8 cellular contexts compared by ENCODE assay signal in the genomic region with DNA sequence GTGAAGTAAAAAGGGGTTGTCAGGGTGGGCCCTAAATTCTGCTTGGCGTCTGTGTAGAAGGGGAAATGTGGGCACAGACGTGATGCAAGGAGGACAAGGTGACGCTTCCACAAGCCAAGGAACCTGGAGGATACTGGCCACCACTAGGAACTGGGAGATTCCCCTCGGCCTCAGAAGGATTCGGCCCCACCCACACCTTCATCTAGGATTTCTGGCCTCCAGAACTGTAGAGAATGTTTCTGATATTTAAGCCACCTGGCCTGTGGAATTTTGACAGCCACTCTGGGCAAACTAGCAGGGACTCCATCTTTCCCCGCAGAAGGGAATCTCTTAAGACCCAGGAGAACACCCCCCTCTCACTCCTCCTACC. TPM values are rescaled to one million over a fixed set of nuclear protein-coding genes. Genes with fewer than 3 reads are reported as not detected.
DNase-seq lines count a peak whose midpoint lies in the region; ATAC-seq, FAIRE-seq and TF ChIP-seq lines count a peak whose summit lies in the region.

No MANE protein-coding gene starts in this region.

- CTCF ChIA-PET in CD8-positive, alpha-beta memory T cell (lab: Charles Lee), result interaction anchor here (0.7 to 3.3 kb wide), 10 partner anchors 20 to 183 kb away, joined by 3 to 20 read pairs (median 3); no protein-coding TSS in a partner anchor
- CTCF ChIA-PET in PC-3 (lab: Charles Lee), result interaction anchor here (1.1 kb wide), 1 partner anchor 79 kb away, joined by 3 read pairs; no protein-coding TSS in a partner anchor

- no peaks in the 10 kb centered on the region for H3F3A ChIP-seq in PC-3 (ENCODE audit: low read length, unreplicated experiment)

- H4K20me1 ChIP-seq in PC-3 (ENCODE audit: low read length), result peaks cover 26% of the 10 kb centered on the region

- no peak for DNase-seq in CD8-positive, alpha-beta memory T cell
- DNase-seq in PC-3 (peak; percentile 20), pancreas (no peak), iPS-NIHi11 (ENCODE audit: low spot score) (no peak), AML-193 (lab: John Stamatoyannopoulos, UW) (no peak)

- H3K4me2 ChIP-seq in PC-3 (ENCODE audit: low read length), result peak overlapping the region; percentile 100

- ATAC-seq in PC-3 (no peak), pancreas (no peak), GM18907 (IDR thresholded peaks at IDR 0.05; ENCODE audit: unreplicated experiment) (no peak), HG02840 (IDR thresholded peaks at IDR 0.05; ENCODE audit: low FRiP score, unreplicated experiment) (no peak)

- no peaks in the 10 kb centered on the region for H3K9me3 Mint-ChIP-seq in CD8-positive, alpha-beta memory T cell

- peaks cover 45% of the 10 kb centered on the region for H3K4me1 ChIP-seq in CD8-positive, alpha-beta memory T cell (ENCODE audit: insufficient read depth, low read length)
- H3K4me1 ChIP-seq in PC-3 (ENCODE audit: insufficient read depth, low read length) (peaks cover 19% of the 10 kb centered on the region), esophagus (ENCODE audit: control insufficient read depth in 2 of 2, insufficient read depth in 2 of 2, low read length in 1 of 2) (peaks cover 0 to 18% of the 10 kb centered on the region in 2 donors), pancreas (peaks cover 12 to 34% (median 29%) of the 10 kb centered on the region in 3 donors)

- peak overlapping the region; percentile 88 for H3K4me3 ChIP-seq in CD8-positive, alpha-beta memory T cell (ENCODE audit: low read length)
- H3K4me3 ChIP-seq in PC-3 (ENCODE audit: low read length) (peak overlapping the region; percentile 98), esophagus (ENCODE audit: low read depth in 1 of 2, low read length in 2 of 2) (peak overlapping the region; percentile 81 to 91), pancreas (peak overlapping the region; percentile 82 to 96 (median 94))

- WGBS in esophagus, 2 donors, result 31 to 36% methylated on average over 6 of the region's 6 CpGs
- WGBS in pancreas, 2 donors, result 34 to 46% methylated on average over 6 of the region's 6 CpGs

- H3K27ac Mint-ChIP-seq in CD8-positive, alpha-beta memory T cell, result peak overlapping the region in 7 of 8 donors; percentile 29 to 91 (median 87)

- peak overlapping the region; percentile 99 for H3K9ac ChIP-seq in PC-3 (ENCODE audit: low read length)

- intact Hi-C loops in PC-3 (cut with micrococcal nuclease) (loop anchor here (5.0 to 10.0 kb wide), 2 partner anchors 68 to 80 kb away; no protein-coding TSS in a partner anchor), pancreas (cut with DNase I) (loop anchor here in 1 of 3 donors (5.0 to 10.0 kb wide), 2 partner anchors 37 to 80 kb away; partner anchors contain the start of gene AP3D1)

- peaks cover 44 to 62% (median 48%) of the 10 kb centered on the region in 3 donors for H3K4me1 Mint-ChIP-seq in CD8-positive, alpha-beta memory T cell

- H3K36me3 ChIP-seq in CD8-positive, alpha-beta memory T cell (ENCODE audit: insufficient read depth, low read length), result peaks cover 6% of the 10 kb centered on the region
- H3K36me3 ChIP-seq in PC-3 (ENCODE audit: low read depth, low read length), result 0 out of 2 replicates have a peak, but pooled peaks cover 5% of the 10 kb centered on the region
- H3K36me3 ChIP-seq in esophagus (ENCODE audit: control insufficient read depth in 2 of 2, insufficient read depth in 2 of 2, low read length in 1 of 2), result peaks cover 0 to 36% of the 10 kb centered on the region in 2 donors
- peaks cover 0 to 20% (median 4%) of the 10 kb centered on the region in 3 donors for H3K36me3 ChIP-seq in pancreas

- no peak for FAIRE-seq in pancreas (lab: Jason Lieb, UNC)

- TF ChIP-seq CTCF in PC-3 (conservative IDR thresholded peaks at IDR 0.05; ENCODE audit: low read depth, low read length) (no peak), pancreas (IDR thresholded peaks at IDR 0.05) (no peak)

- peaks cover 0 to 68% (median 8%) of the 10 kb centered on the region in 3 donors for H3K36me3 Mint-ChIP-seq in CD8-positive, alpha-beta memory T cell

- H3K9me3 ChIP-seq in CD8-positive, alpha-beta memory T cell (ENCODE audit: low read length), result no peaks in the 10 kb centered on the region
- H3K9me3 ChIP-seq in PC-3 (ENCODE audit: low read length) (no peaks in the 10 kb centered on the region), esophagus (ENCODE audit: control insufficient read depth in 2 of 2, insufficient read depth in 1 of 2, low read depth in 1 of 2, low read length in 1 of 2) (no peaks in the 10 kb centered on the region), pancreas (no peaks in the 10 kb centered on the region)

- H3K27me3 ChIP-seq in CD8-positive, alpha-beta memory T cell (ENCODE audit: insufficient read depth, low read length, poor library complexity, severe bottlenecking), result no peaks in the 10 kb centered on the region
- H3K27me3 ChIP-seq in PC-3 (ENCODE audit: low read length), result no peaks in the 10 kb centered on the region
- no peaks in the 10 kb centered on the region for H3K27me3 ChIP-seq in esophagus (ENCODE audit: control insufficient read depth in 1 of 2, insufficient read depth in 2 of 2, low read length in 2 of 2)
- H3K27me3 ChIP-seq in pancreas, result no peaks in the 10 kb centered on the region

- peak overlapping the region; percentile 88 to 100 (median 96) for H3K4me3 Mint-ChIP-seq in CD8-positive, alpha-beta memory T cell

- peaks cover 66% of the 10 kb centered on the region for H3K79me2 ChIP-seq in PC-3 (ENCODE audit: low read length)

- H3K27me3 Mint-ChIP-seq in CD8-positive, alpha-beta memory T cell, result peaks cover 0 to 5% of the 10 kb centered on the region in 2 donors

- peak overlapping the region; percentile 98 for H3K27ac ChIP-seq in CD8-positive, alpha-beta memory T cell (ENCODE audit: low read depth, low read length)
- peak overlapping the region; percentile 89 for H3K27ac ChIP-seq in PC-3 (ENCODE audit: low read length)
- H3K27ac ChIP-seq in esophagus (ENCODE audit: low read depth in 2 of 2, low read length in 1 of 2), result peak overlapping the region; percentile 80 to 99
- H3K27ac ChIP-seq in pancreas, result peak overlapping the region; percentile 96 to 100 (median 98)

- BruUV-seq in PC-3 (replicated peaks; lab: Mats Ljungman, UMichigan), result TSS peak; percentile 35

- H2AFZ ChIP-seq in PC-3 (ENCODE audit: low read length), result no peak overlapping the region

- H3K9me2 ChIP-seq in PC-3 (replicated peaks; ENCODE audit: low read length), result no peaks in the 10 kb centered on the region

- POLR2A ChIA-PET in CD8-positive, alpha-beta memory T cell (lab: Charles Lee), result interaction anchor here (1.5 to 1.8 kb wide), 2 partner anchors 35 to 37 kb away, joined by 5 to 12 read pairs; no protein-coding TSS in a partner anchor
- POLR2A ChIA-PET in PC-3 (lab: Charles Lee; ENCODE audit: unreplicated experiment), result no interaction called here

RNA-seq across cellular contexts. Expression of gene PLEKHJ1, which starts 1.1 kb away (rescaled TPM):
- 10 to 100 TPM; 96.6 to 99.1 TPM for total RNA-seq in CD8-positive, alpha-beta memory T cell
- polyA plus RNA-seq in CD8-positive, alpha-beta memory T cell, result 120 TPM
- total RNA-seq in PC-3 (2014; rRNA removed), result 94.8 and 108 TPM in 2 replicates
- 10 to 100 TPM; 55.5 to 59.5 TPM for polyA plus RNA-seq in esophagus
- 10 to 100 TPM; 34.3 to 50.8 (median 39.6) TPM for total RNA-seq in pancreas
- polyA plus RNA-seq in pancreas, result 100 to 1,000 TPM in 1 of 2 donors, 10 to 100 TPM in 1; 90.8 to 101 TPM

RNA-seq across cellular contexts. Expression of gene SF3A2, which starts 1.6 kb away (rescaled TPM):
- total RNA-seq in CD8-positive, alpha-beta memory T cell, result 100 to 1,000 TPM; 131 to 138 TPM
- 36.2 TPM for polyA plus RNA-seq in CD8-positive, alpha-beta memory T cell
- total RNA-seq in PC-3 (2014; rRNA removed) (33.8 and 55.5 TPM in 2 replicates), pancreas (10 to 100 TPM; 25.0 to 36.1 (median 29.6) TPM)
- polyA plus RNA-seq in esophagus (10 to 100 TPM; 38.2 to 55.3 TPM), pancreas (10 to 100 TPM; 39.2 to 64.0 TPM)

RNA-seq across cellular contexts. Expression of gene AMH, which starts 14.1 kb away (rescaled TPM):
- 1 to 10 TPM; 5.9 to 7.4 TPM for total RNA-seq in CD8-positive, alpha-beta memory T cell
- polyA plus RNA-seq in CD8-positive, alpha-beta memory T cell, result not detected
- 6.0 and 7.7 TPM in 2 replicates for total RNA-seq in PC-3 (2014; rRNA removed)
- 1 to 10 TPM in 1 of 2 donors, under 1 TPM in 1; 0.55 to 2.5 TPM for polyA plus RNA-seq in esophagus
- total RNA-seq in pancreas, result 1 to 10 TPM; 1.4 to 4.1 (median 1.7) TPM
- polyA plus RNA-seq in pancreas, result 1 to 10 TPM; 8.9 to 9.5 TPM

RNA-seq across cellular contexts. Expression of gene JSRP1, which starts 21.2 kb away (rescaled TPM):
- total RNA-seq in CD8-positive, alpha-beta memory T cell, result 1 to 10 TPM in 1 of 2 experiments, under 1 TPM in 1; 0.73 to 1.0 TPM
- 0.91 TPM for polyA plus RNA-seq in CD8-positive, alpha-beta memory T cell
- not detected in 2 replicates for total RNA-seq in PC-3 (2014; rRNA removed)
- polyA plus RNA-seq in esophagus, result under 1 TPM; 0.13 to 0.20 TPM
- total RNA-seq in pancreas, result 1 to 10 TPM in 1 of 6 donors, under 1 TPM in 3, not detected in 2; 0.29 to 1.1 (median 0.80) TPM
- polyA plus RNA-seq in pancreas, result 1 to 10 TPM; 3.2 to 4.0 TPM

RNA-seq across cellular contexts. Expression of gene PEAK3, which starts 47.0 kb away (rescaled TPM):
- not detected for total RNA-seq in CD8-positive, alpha-beta memory T cell
- 0.79 TPM for polyA plus RNA-seq in CD8-positive, alpha-beta memory T cell
- total RNA-seq in PC-3 (2014; rRNA removed) (not detected in 2 replicates), pancreas (under 1 TPM in 4 of 6 donors, not detected in 2; 0.13 to 0.81 (median 0.35) TPM)
- polyA plus RNA-seq in esophagus (under 1 TPM; 0.02 to 0.06 TPM), pancreas (under 1 TPM; 0.04 to 0.07 TPM)
